ENCODE assay signal across 8 cellular contexts in genomic region chr18:47150824-47151366, GRCh38. TPM values are rescaled to one million over a fixed set of nuclear protein-coding genes. Genes with fewer than 3 reads are reported as not detected.
A peak's percentile ranks its signal among the peaks of the same experiment; 100 is the strongest.
DNase-seq lines count a peak whose midpoint lies in the region; ATAC-seq, FAIRE-seq and TF ChIP-seq lines count a peak whose summit lies in the region.

No MANE protein-coding gene starts in this region.

- no peaks in the 10 kb centered on the region for H3K9me3 Mint-ChIP-seq in activated CD4-positive, alpha-beta memory T cell treated with anti-CD3 and anti-CD28 coated beads, Interleukin-2, amount 10 ng/mL, durations not matched to agents 7 days and 5 days
- no peaks in the 10 kb centered on the region for H3K9me3 Mint-ChIP-seq in progenitor cell of endocrine pancreas (ENCODE audit: low read depth)

- peaks cover 28% of the 10 kb centered on the region for H3K4me1 Mint-ChIP-seq in activated CD4-positive, alpha-beta memory T cell treated with anti-CD3 and anti-CD28 coated beads, Interleukin-2, amount 10 ng/mL, durations not matched to agents 7 days and 5 days
- peaks cover 19% of the 10 kb centered on the region for H3K4me1 Mint-ChIP-seq in progenitor cell of endocrine pancreas (ENCODE audit: low read depth)

- DNase-seq in GM18507 (ENCODE audit: extremely low spot score, insufficient read length, low read depth): no peak
- DNase-seq in activated CD4-positive, alpha-beta memory T cell treated with anti-CD3 and anti-CD28 coated beads, Interleukin-2, amount 10 ng/mL, durations not matched to agents 7 days and 5 days: no peak
- no peak for DNase-seq in cardiac muscle cell (ENCODE audit: low read depth in 1 of 2, low spot score in 1 of 2)
- DNase-seq in progenitor cell of endocrine pancreas (ENCODE audit: low spot score, unreplicated experiment): no peak
- no peak for DNase-seq in GM10266 (ENCODE audit: extremely low spot score)
- no peak for DNase-seq in T-helper 9 cell

- H3K36me3 Mint-ChIP-seq in activated CD4-positive, alpha-beta memory T cell treated with anti-CD3 and anti-CD28 coated beads, Interleukin-2, amount 10 ng/mL, durations not matched to agents 7 days and 5 days (ENCODE audit: low read depth): peaks cover 14% of the 10 kb centered on the region
- H3K36me3 Mint-ChIP-seq in progenitor cell of endocrine pancreas (ENCODE audit: insufficient read depth): no peaks in the 10 kb centered on the region

- ATAC-seq in HG03460 (IDR thresholded peaks at IDR 0.05; ENCODE audit: unreplicated experiment): peak; percentile 31

- TF ChIP-seq CTCF in 22Rv1 (IDR thresholded peaks at IDR 0.05) (no peak), cardiac muscle cell (IDR thresholded peaks at IDR 0.05; ENCODE audit: low read depth, low read length) (no peak), progenitor cell of endocrine pancreas (IDR thresholded peaks at IDR 0.05; ENCODE audit: unreplicated experiment) (no peak), GM10266 (IDR thresholded peaks at IDR 0.05; ENCODE audit: control insufficient read depth, insufficient read depth, low read depth, missing control alignments) (no peak)

- POLR2A ChIA-PET in activated CD4-positive, alpha-beta memory T cell treated with anti-CD3 and anti-CD28 coated beads, Interleukin-2, amount 10 ng/mL, durations not matched to agents 7 days and 5 days (lab: Charles Lee): interaction anchor here (0.9 to 2.2 kb wide), 11 partner anchors 11 to 233 kb away, joined by 3 to 13 read pairs (median 3); partner anchors contain the start of genes KATNAL2 and PIAS2

- peak overlapping the region; percentile 87 for H3K27ac Mint-ChIP-seq in activated CD4-positive, alpha-beta memory T cell treated with anti-CD3 and anti-CD28 coated beads, Interleukin-2, amount 10 ng/mL, durations not matched to agents 7 days and 5 days
- H3K27ac Mint-ChIP-seq in progenitor cell of endocrine pancreas: peak overlapping the region; percentile 98

- peaks cover 13% of the 10 kb centered on the region for H3K4me1 ChIP-seq in cardiac muscle cell (ENCODE audit: low read depth)

- H3K27ac ChIP-seq in 22Rv1 (peak overlapping the region; percentile 87), cardiac muscle cell (peak overlapping the region; percentile 92)

- H3K4me3 Mint-ChIP-seq in activated CD4-positive, alpha-beta memory T cell treated with anti-CD3 and anti-CD28 coated beads, Interleukin-2, amount 10 ng/mL, durations not matched to agents 7 days and 5 days: peak overlapping the region; percentile 92
- peak overlapping the region; percentile 88 for H3K4me3 Mint-ChIP-seq in progenitor cell of endocrine pancreas (ENCODE audit: low read depth)

- no peaks in the 10 kb centered on the region for H3K27me3 ChIP-seq in cardiac muscle cell

- FAIRE-seq in GM18507 (lab: Jason Lieb, UNC): peak; percentile 5

- H3K4me3 ChIP-seq in cardiac muscle cell: peak overlapping the region; percentile 53

- H3K9me3 ChIP-seq in cardiac muscle cell (ENCODE audit: low read depth): no peaks in the 10 kb centered on the region

- CTCF ChIA-PET in activated CD4-positive, alpha-beta memory T cell treated with anti-CD3 and anti-CD28 coated beads, Interleukin-2, amount 10 ng/mL, durations not matched to agents 7 days and 5 days (lab: Charles Lee): interaction anchor here (1.1 to 1.6 kb wide), 3 partner anchors 24 to 598 kb away, joined by 3 to 5 read pairs (median 4); no protein-coding TSS in a partner anchor

- peaks cover 14% of the 10 kb centered on the region for H3K36me3 ChIP-seq in cardiac muscle cell

- H3K27me3 Mint-ChIP-seq in activated CD4-positive, alpha-beta memory T cell treated with anti-CD3 and anti-CD28 coated beads, Interleukin-2, amount 10 ng/mL, durations not matched to agents 7 days and 5 days: no peaks in the 10 kb centered on the region
- H3K27me3 Mint-ChIP-seq in progenitor cell of endocrine pancreas: no peaks in the 10 kb centered on the region

RNA-seq across cellular contexts. Expression of gene HDHD2, which starts 0.6 kb away (rescaled TPM):
- total RNA-seq in activated CD4-positive, alpha-beta memory T cell treated with anti-CD3 and anti-CD28 coated beads, Interleukin-2, amount 10 ng/mL, durations not matched to agents 7 days and 5 days: 10 to 100 TPM; 35.2 to 38.1 TPM
- total RNA-seq in cardiac muscle cell (40.8 and 55.4 TPM in 2 replicates), progenitor cell of endocrine pancreas (47.2 and 57.0 TPM in 2 replicates)
- polyA plus RNA-seq in cardiac muscle cell: 91.0 and 92.5 TPM in 2 replicates

RNA-seq across cellular contexts. Expression of gene IER3IP1, which starts 25.3 kb away (rescaled TPM):
- 10 to 100 TPM; 10.0 to 10.1 TPM for total RNA-seq in activated CD4-positive, alpha-beta memory T cell treated with anti-CD3 and anti-CD28 coated beads, Interleukin-2, amount 10 ng/mL, durations not matched to agents 7 days and 5 days
- total RNA-seq in cardiac muscle cell (8.2 and 14.6 TPM in 2 replicates), progenitor cell of endocrine pancreas (8.4 and 9.5 TPM in 2 replicates)
- 32.1 and 34.3 TPM in 2 replicates for polyA plus RNA-seq in cardiac muscle cell
